1 cellular context compared by ENCODE assay signal in genomic region chr1:11320153-11320936, GRCh38.
TF ChIP-seq lines count a peak whose summit lies in the region.

No MANE protein-coding gene starts in this region.

TF ChIP-seq in HepG2, 621 proteins besides CTCF, POLR2A, EP300 and RAD21 (continued from another document and continues in another):
- TF ChIP-seq ZKSCAN8 (CRISPR knock-in tag; IDR thresholded peaks at IDR 0.05; ENCODE audit: borderline replicate concordance): peak; percentile 58; the same call in 1 of the 2 replicates
- no peak for TF ChIP-seq KDM6A (CRISPR knock-in tag; IDR thresholded peaks at IDR 0.05; ENCODE audit: low read depth)
- TF ChIP-seq FOXO4 (CRISPR knock-in tag; conservative IDR thresholded peaks at IDR 0.05): no peak
- TF ChIP-seq TEAD2 (CRISPR knock-in tag; IDR thresholded peaks at IDR 0.05): no peak
- TF ChIP-seq ZNF10 (CRISPR knock-in tag; IDR thresholded peaks at IDR 0.05; ENCODE audit: borderline replicate concordance, low read depth): no peak
- no peak for TF ChIP-seq ZBTB33 (CRISPR knock-in tag; IDR thresholded peaks at IDR 0.05)
- no peak for TF ChIP-seq POLR2AphosphoS2 (IDR thresholded peaks at IDR 0.05; ENCODE audit: low read depth, low read length)
- TF ChIP-seq ZNF124 (CRISPR knock-in tag; IDR thresholded peaks at IDR 0.05): no peak
- TF ChIP-seq STAG1 (CRISPR knock-in tag; IDR thresholded peaks at IDR 0.05): peak; percentile 58
- TF ChIP-seq SNAPC2 (CRISPR knock-in tag; IDR thresholded peaks at IDR 0.05): no peak
- no peak for TF ChIP-seq CREB3 (CRISPR knock-in tag; IDR thresholded peaks at IDR 0.05)
- TF ChIP-seq ZNF687 (CRISPR knock-in tag; IDR thresholded peaks at IDR 0.05): peak; percentile 27; the same call in 1 of the 2 replicates
- peak; percentile 75 for TF ChIP-seq ZBTB7B (CRISPR knock-in tag; IDR thresholded peaks at IDR 0.05)
- TF ChIP-seq ZBTB14 (CRISPR knock-in tag; IDR thresholded peaks at IDR 0.05): no peak
- TF ChIP-seq ZSCAN31 (CRISPR knock-in tag; IDR thresholded peaks at IDR 0.05; ENCODE audit: low read depth): no peak
- TF ChIP-seq PLRG1 (conservative IDR thresholded peaks at IDR 0.05): no peak
- TF ChIP-seq ZBTB7A (CRISPR knock-in tag; IDR thresholded peaks at IDR 0.05): 0 out of 2 replicates have a peak, but pooled peaks have one; percentile 42
- 0 out of 2 replicates have a peak, but pooled peaks have one; percentile 26 for TF ChIP-seq ZBTB26 (CRISPR knock-in tag; IDR thresholded peaks at IDR 0.05; ENCODE audit: borderline replicate concordance)
- no peak for TF ChIP-seq TBX3 (IDR thresholded peaks at IDR 0.05; ENCODE audit: borderline replicate concordance)
- TF ChIP-seq ZNF781 (CRISPR knock-in tag; IDR thresholded peaks at IDR 0.05; ENCODE audit: borderline replicate concordance, not compliant biosample characterization): no peak
- no peak for TF ChIP-seq YEATS2 (CRISPR knock-in tag; IDR thresholded peaks at IDR 0.05; ENCODE audit: borderline replicate concordance)
- TF ChIP-seq ZNF883 (CRISPR knock-in tag; IDR thresholded peaks at IDR 0.05; ENCODE audit: not compliant biosample characterization): no peak
- no peak for TF ChIP-seq MIER2 (CRISPR knock-in tag; IDR thresholded peaks at IDR 0.05)
- no peak for TF ChIP-seq ZNF773 (CRISPR knock-in tag; IDR thresholded peaks at IDR 0.05; ENCODE audit: borderline replicate concordance)
- no peak; the same call in 1 of the 2 replicates for TF ChIP-seq NR2F6 (IDR thresholded peaks at IDR 0.05)
- TF ChIP-seq NR2F6 (CRISPR knock-in tag; IDR thresholded peaks at IDR 0.05): peak; percentile 40; the same call in 1 of the 2 replicates
- no peak for TF ChIP-seq KLF11 (CRISPR knock-in tag; IDR thresholded peaks at IDR 0.05)
- no peak for TF ChIP-seq ZNF780A (CRISPR knock-in tag; IDR thresholded peaks at IDR 0.05)
- TF ChIP-seq FOXP1 (IDR thresholded peaks at IDR 0.05): no peak
- no peak for TF ChIP-seq FOXP1 (CRISPR knock-in tag; IDR thresholded peaks at IDR 0.05)
- no peak for TF ChIP-seq RFX1 (IDR thresholded peaks at IDR 0.05)
- no peak for TF ChIP-seq NFIC (IDR thresholded peaks at IDR 0.05; ENCODE audit: low read length)
- TF ChIP-seq FOSL2 (CRISPR knock-in tag; IDR thresholded peaks at IDR 0.05): peak; percentile 61
- no peak for TF ChIP-seq TEF (CRISPR knock-in tag; IDR thresholded peaks at IDR 0.05)
- TF ChIP-seq MTF2 (CRISPR knock-in tag; IDR thresholded peaks at IDR 0.05; ENCODE audit: borderline replicate concordance): no peak
- TF ChIP-seq CBX5 (CRISPR knock-in tag; IDR thresholded peaks at IDR 0.05; ENCODE audit: borderline replicate concordance): no peak
- TF ChIP-seq ZNF577 (CRISPR knock-in tag; IDR thresholded peaks at IDR 0.05; ENCODE audit: borderline replicate concordance, low read depth): no peak
- TF ChIP-seq ZNF20 (CRISPR knock-in tag; IDR thresholded peaks at IDR 0.05): no peak
- TF ChIP-seq KIAA2018 (CRISPR knock-in tag; IDR thresholded peaks at IDR 0.05; ENCODE audit: borderline replicate concordance): no peak
- TF ChIP-seq ZNF766 (CRISPR knock-in tag; IDR thresholded peaks at IDR 0.05; ENCODE audit: borderline replicate concordance): no peak
- TF ChIP-seq ZNF740 (CRISPR knock-in tag; IDR thresholded peaks at IDR 0.05): no peak
- no peak for TF ChIP-seq ZNF143 (CRISPR knock-in tag; IDR thresholded peaks at IDR 0.05)
